ENCODE assay signal across 18 cellular contexts in genomic region chr1:225156254-225156653, GRCh38.
DNase-seq lines count a peak whose midpoint lies in the region; ATAC-seq and TF ChIP-seq lines count a peak whose summit lies in the region.
"Had no signal": no experiment of that assay in that cellular context is flagged by ENCODE, and none has a peak within 500 bp of the region (broad histone marks: within the 10 kb centered on the region; RNA-seq: fewer than 3 reads in every experiment).

No MANE protein-coding gene starts in this region.

- H3K9me3 Mint-ChIP-seq in activated CD8-positive, alpha-beta T cell treated with anti-CD3 and anti-CD28 coated beads for 36 hours, result no peaks in the 10 kb centered on the region
- H3K9me3 Mint-ChIP-seq: activated B cell treated with CpG ODN at 0.5 μM for 24 hours, IgD-negative memory B cell, T-cell had no signal

- POLR2A ChIA-PET in activated CD8-positive, alpha-beta T cell treated with anti-CD3 and anti-CD28 coated beads for 36 hours (lab: Charles Lee), result no interaction called here
- POLR2A ChIA-PET in OCI-LY7 (lab: Charles Lee), result no interaction called here

- H3K27ac ChIP-seq in BLaER1, result no peak overlapping the region
- H3K27ac ChIP-seq in GM23248, result no peak overlapping the region
- no peak overlapping the region for H3K27ac ChIP-seq in tibial nerve
- no peak overlapping the region for H3K27ac ChIP-seq in OCI-LY7 (ENCODE audit: low read depth, low read length, poor library complexity, severe bottlenecking)
- no peak overlapping the region for H3K27ac ChIP-seq in WERI-Rb-1
- H3K27ac ChIP-seq: cardiac muscle cell, sigmoid colon, thoracic aorta had no signal

- no peak overlapping the region for H3K9ac ChIP-seq in BLaER1
- H3K9ac ChIP-seq in GM23248, result no peak overlapping the region

- DNase-seq in GM23248, result peak; percentile 1
- peak; percentile 43 for DNase-seq in activated CD8-positive, alpha-beta T cell treated with anti-CD3 and anti-CD28 coated beads for 36 hours
- DNase-seq in fibroblast of peridontal ligament (ENCODE audit: extremely low read depth), result peak; percentile 37
- no peak for DNase-seq in tibial nerve (ENCODE audit: low spot score in 2 of 2)
- DNase-seq in AG08396 (ENCODE audit: low spot score), result no peak
- no peak for DNase-seq in OCI-LY7 (ENCODE audit: low spot score)
- no peak for DNase-seq in WERI-Rb-1
- DNase-seq: activated B cell treated with CpG ODN at 0.5 μM for 24 hours; activated naive CD4-positive, alpha-beta T cell treated with Interleukin-2 at 50 U/mL for 16 hours; foreskin fibroblast; NCI-H146; NCI-H345; sigmoid colon; T-cell had no signal

- WGBS in GM23248 (ENCODE audit: low coverage in 1 of 2, low lambda C conversion rate in 2 of 2, missing lambda C conversion rate in 2 of 2), 2 experiments, result 55 to 74% methylated on average over 3 of the region's 3 CpGs
- 62 to 76% methylated on average over 3 of the region's 3 CpGs for WGBS in tibial nerve, 2 donors

- H2AFZ ChIP-seq in GM23248 (no peak overlapping the region), OCI-LY7 (ENCODE audit: low read length) (no peak overlapping the region)

- peak overlapping the region; percentile 55 for H3K4me2 ChIP-seq in BLaER1
- no peak overlapping the region for H3K4me2 ChIP-seq in GM23248 (ENCODE audit: unreplicated experiment)
- no peak overlapping the region for H3K4me2 ChIP-seq in OCI-LY7 (ENCODE audit: low read length)

- H3K9me3 ChIP-seq in BLaER1 (no peaks in the 10 kb centered on the region), GM23248 (ENCODE audit: low read depth) (no peaks in the 10 kb centered on the region), tibial nerve (no peaks in the 10 kb centered on the region), OCI-LY7 (ENCODE audit: low read length) (no peaks in the 10 kb centered on the region), WERI-Rb-1 (ENCODE audit: severe bottlenecking) (no peaks in the 10 kb centered on the region)
- H3K9me3 ChIP-seq: thoracic aorta had no signal

- H3K4me3 ChIP-seq in BLaER1 (no peak overlapping the region), GM23248 (no peak overlapping the region), tibial nerve (no peak overlapping the region), OCI-LY7 (ENCODE audit: low read depth, low read length, poor library complexity, severe bottlenecking) (no peak overlapping the region), WERI-Rb-1 (ENCODE audit: low read depth, low read length) (no peak overlapping the region)
- H3K4me3 ChIP-seq: cardiac muscle cell, sigmoid colon, thoracic aorta had no signal

- H3F3A ChIP-seq in GM23248 (ENCODE audit: insufficient read depth), result no peaks in the 10 kb centered on the region

- no peaks in the 10 kb centered on the region; the same call in 1 of the 2 replicates for H4K20me1 ChIP-seq in BLaER1
- H4K20me1 ChIP-seq in GM23248 (ENCODE audit: insufficient read depth), result no peaks in the 10 kb centered on the region
- H4K20me1 ChIP-seq in OCI-LY7 (ENCODE audit: insufficient read depth, low read length), result no peaks in the 10 kb centered on the region

- BruUV-seq in OCI-LY7 (replicated peaks; lab: Mats Ljungman, UMichigan), result no TSS peak

- peak; percentile 86 for ATAC-seq in activated CD8-positive, alpha-beta T cell treated with anti-CD3 and anti-CD28 coated beads for 36 hours

- H3K27me3 ChIP-seq in BLaER1 (peaks cover 81% of the 10 kb centered on the region), GM23248 (replicated peaks; ENCODE audit: insufficient read depth) (no peaks in the 10 kb centered on the region), tibial nerve (no peaks in the 10 kb centered on the region), WERI-Rb-1 (ENCODE audit: insufficient read depth, low read depth, severe bottlenecking) (no peaks in the 10 kb centered on the region)
- H3K27me3 ChIP-seq: cardiac muscle cell, sigmoid colon had no signal

- no peaks in the 10 kb centered on the region for H3K36me3 Mint-ChIP-seq in activated CD8-positive, alpha-beta T cell treated with anti-CD3 and anti-CD28 coated beads for 36 hours (ENCODE audit: low read depth)
- H3K36me3 Mint-ChIP-seq: IgD-negative memory B cell, T-cell had no signal

- TF ChIP-seq POLR2A in tibial nerve (IDR thresholded peaks at IDR 0.05), result no peak

- no peak for TF ChIP-seq CTCF in activated CD8-positive, alpha-beta T cell treated with anti-CD3 and anti-CD28 coated beads for 36 hours (IDR thresholded peaks at IDR 0.05)
- no peak for TF ChIP-seq CTCF in tibial nerve (IDR thresholded peaks at IDR 0.05)
- no peak for TF ChIP-seq CTCF in OCI-LY7 (conservative IDR thresholded peaks at IDR 0.05; ENCODE audit: low read length)
- no peak for TF ChIP-seq CTCF in WERI-Rb-1 (IDR thresholded peaks at IDR 0.05; ENCODE audit: low read depth, low read length)

- TF ChIP-seq EP300 in tibial nerve (IDR thresholded peaks at IDR 0.05), result no peak

- H3K4me3 Mint-ChIP-seq in activated CD8-positive, alpha-beta T cell treated with anti-CD3 and anti-CD28 coated beads for 36 hours, result no peak overlapping the region
- H3K4me3 Mint-ChIP-seq: activated B cell treated with CpG ODN at 0.5 μM for 24 hours, IgD-negative memory B cell had no signal

- H3K27ac Mint-ChIP-seq in activated CD8-positive, alpha-beta T cell treated with anti-CD3 and anti-CD28 coated beads for 36 hours, result no peak overlapping the region
- H3K27ac Mint-ChIP-seq: activated B cell treated with CpG ODN at 0.5 μM for 24 hours, IgD-negative memory B cell had no signal

- in situ Hi-C loops in GM23248 (cut with MboI), result no loop called here

- H3K9me2 ChIP-seq in GM23248 (ENCODE audit: insufficient read depth) (no peaks in the 10 kb centered on the region), OCI-LY7 (ENCODE audit: insufficient read depth, low read length) (no peaks in the 10 kb centered on the region)

- peaks cover 10% of the 10 kb centered on the region for H3K4me1 Mint-ChIP-seq in activated CD8-positive, alpha-beta T cell treated with anti-CD3 and anti-CD28 coated beads for 36 hours (ENCODE audit: low read depth)

- intact Hi-C loops in activated CD8-positive, alpha-beta T cell treated with anti-CD3 and anti-CD28 coated beads for 36 hours (cut with micrococcal nuclease), result no loop called here
- intact Hi-C loops in OCI-LY7 (cut with micrococcal nuclease; ENCODE audit: unreplicated experiment), result no loop called here

- H3K4me1 ChIP-seq in BLaER1 (peaks cover 19% of the 10 kb centered on the region), GM23248 (ENCODE audit: insufficient read depth) (no peaks in the 10 kb centered on the region), tibial nerve (no peaks in the 10 kb centered on the region), OCI-LY7 (ENCODE audit: insufficient read depth, low read length, poor library complexity, severe bottlenecking) (peaks cover 5% of the 10 kb centered on the region)
- H3K4me1 ChIP-seq: sigmoid colon had no signal

- H3K27me3 Mint-ChIP-seq in activated CD8-positive, alpha-beta T cell treated with anti-CD3 and anti-CD28 coated beads for 36 hours, result peaks cover 1% of the 10 kb centered on the region
- H3K27me3 Mint-ChIP-seq: activated B cell treated with CpG ODN at 0.5 μM for 24 hours, IgD-negative memory B cell had no signal

- no peaks in the 10 kb centered on the region for H3K79me2 ChIP-seq in GM23248 (ENCODE audit: insufficient read depth)
- no peaks in the 10 kb centered on the region for H3K79me2 ChIP-seq in OCI-LY7 (ENCODE audit: insufficient read depth, low read depth, low read length)

- H3K36me3 ChIP-seq in BLaER1 (no peaks in the 10 kb centered on the region), GM23248 (ENCODE audit: low read depth) (no peaks in the 10 kb centered on the region), tibial nerve (no peaks in the 10 kb centered on the region), OCI-LY7 (ENCODE audit: insufficient read depth, low read length) (no peaks in the 10 kb centered on the region), WERI-Rb-1 (no peaks in the 10 kb centered on the region)
- H3K36me3 ChIP-seq: cardiac muscle cell, sigmoid colon, thoracic aorta had no signal

- CTCF ChIA-PET in activated CD8-positive, alpha-beta T cell treated with anti-CD3 and anti-CD28 coated beads for 36 hours (lab: Charles Lee), result no interaction called here
- CTCF ChIA-PET in OCI-LY7 (lab: Charles Lee; ENCODE audit: unreplicated experiment), result no interaction called here

Comparison
In these comparisons a context has a peak if more than half of its experiments do, and no peak if none do; other contexts are left out.
1. DNase-seq: peak in GM23248 (single experiment), activated CD8-positive, alpha-beta T cell treated with anti-CD3 and anti-CD28 coated beads for 36 hours (single experiment) and fibroblast of peridontal ligament (single experiment); none in tibial nerve (0 of 2), AG08396 (single experiment), OCI-LY7 (single experiment) and WERI-Rb-1 (single experiment).